ENCODE assay signal across 12 cellular contexts in genomic region chr7:132930881-132931280, GRCh38.
DNase-seq lines count a peak whose midpoint lies in the region; TF ChIP-seq lines count a peak whose summit lies in the region.
"Had no signal": no experiment of that assay in that cellular context is flagged by ENCODE, and none has a peak within 500 bp of the region (broad histone marks: within the 10 kb centered on the region; RNA-seq: fewer than 3 reads in every experiment).

No MANE protein-coding gene starts in this region.

- no peak for TF ChIP-seq POLR2A in spleen (IDR thresholded peaks at IDR 0.05)

- no peak overlapping the region for H3K27ac ChIP-seq in osteoblast (ENCODE audit: low read depth, low read length)
- H3K27ac ChIP-seq in spleen, result no peak overlapping the region
- H3K27ac ChIP-seq: thyroid gland had no signal

- no peaks in the 10 kb centered on the region for H3K9me3 ChIP-seq in NT2/D1 (ENCODE audit: insufficient read depth, low read length)
- no peaks in the 10 kb centered on the region for H3K9me3 ChIP-seq in osteoblast (ENCODE audit: low read depth, low read length)
- H3K9me3 ChIP-seq in spleen, result peaks cover 0 to 6% (median 4%) of the 10 kb centered on the region in 8 donors
- H3K9me3 ChIP-seq: thyroid gland had no signal

- H4K20me1 ChIP-seq in osteoblast (ENCODE audit: insufficient read depth, low read length), result peaks cover 8% of the 10 kb centered on the region

- WGBS in spleen, 5 donors, result 82 to 92% (median 84%) methylated on average over 4 of the region's 4 CpGs

- H3K27me3 ChIP-seq in NT2/D1 (ENCODE audit: insufficient read depth, insufficient read length) (no peaks in the 10 kb centered on the region), osteoblast (ENCODE audit: insufficient read depth, low read length) (no peaks in the 10 kb centered on the region), spleen (replicated peaks in 1 of 7) (no peaks in the 10 kb centered on the region)
- H3K27me3 ChIP-seq: thyroid gland had no signal

- TF ChIP-seq CTCF in GM12873 (IDR thresholded peaks at IDR 0.05; ENCODE audit: insufficient read depth, low read depth, low read length, missing control alignments) (peak; percentile 18), epithelial cell of esophagus (IDR thresholded peaks at IDR 0.05; ENCODE audit: insufficient read depth, low read depth, low read length, missing control alignments) (peak; percentile 35), osteoblast (IDR thresholded peaks at IDR 0.05; ENCODE audit: extremely low read depth, low read depth, low read length) (peak; percentile 54), spleen (IDR thresholded peaks at IDR 0.05 in 8 of 11, conservative IDR thresholded peaks at IDR 0.05 in 3 of 11) (peak in 1 of 11 experiments; percentile 15)

- no peak overlapping the region for H3K9ac ChIP-seq in NT2/D1 (ENCODE audit: insufficient read length, low read depth)

- peaks cover under 1% of the 10 kb centered on the region for H3K79me2 ChIP-seq in osteoblast (ENCODE audit: insufficient read depth, low read length)

- DNase-seq in NT2/D1 (ENCODE audit: low read depth, low spot score), result peak; percentile 9
- DNase-seq in epithelial cell of esophagus (ENCODE audit: low read depth), result peak; percentile 27
- DNase-seq in osteoblast (ENCODE audit: insufficient read length, low spot score, missing footprints), result no peak
- DNase-seq in stimulated activated naive CD4-positive, alpha-beta T cell treated with Interleukin-2 at 50 U/mL for 16 hours (lab: John Stamatoyannopoulos, UW), result no peak
- DNase-seq in mucosa of gallbladder (ENCODE audit: low spot score), result no peak
- no peak for DNase-seq in activated naive CD4-positive, alpha-beta T cell treated with anti-CD3 and anti-CD28 coated beads, Interleukin-2, amount 50 U/mL, for 16 hours
- DNase-seq in spleen, result no peak
- DNase-seq: activated naive CD8-positive, alpha-beta T cell treated with anti-CD3 and anti-CD28 coated beads, Interleukin-2, amount 50 U/mL, for 24 hours; NCI-H1694; T-helper 17 cell had no signal

- H3K36me3 ChIP-seq in NT2/D1 (ENCODE audit: insufficient read depth, insufficient read length, low read length), result no peaks in the 10 kb centered on the region
- H3K36me3 ChIP-seq in osteoblast (ENCODE audit: insufficient read depth, low read length), result no peaks in the 10 kb centered on the region
- H3K36me3 ChIP-seq in spleen, result peaks cover 0 to 10% (median 2%) of the 10 kb centered on the region in 6 donors
- H3K36me3 ChIP-seq: thyroid gland had no signal

- H3K4me2 ChIP-seq in osteoblast (ENCODE audit: insufficient read depth, low read length), result no peak overlapping the region

- intact Hi-C loops in spleen (cut with DNase I; ENCODE audit: low total_unique reads), result no loop called here

- H3K4me3 ChIP-seq in NT2/D1 (ENCODE audit: insufficient read length, low read depth), result no peak overlapping the region
- no peak overlapping the region for H3K4me3 ChIP-seq in epithelial cell of esophagus (ENCODE audit: low read length)
- H3K4me3 ChIP-seq in osteoblast (ENCODE audit: insufficient read depth, low read length), result no peak overlapping the region
- H3K4me3 ChIP-seq in spleen, result no peak overlapping the region
- H3K4me3 ChIP-seq: thyroid gland had no signal

- no peaks in the 10 kb centered on the region for H3K4me1 ChIP-seq in NT2/D1 (ENCODE audit: insufficient read depth, insufficient read length)
- peaks cover 13% of the 10 kb centered on the region for H3K4me1 ChIP-seq in osteoblast (ENCODE audit: insufficient read depth, low read length)
- peaks cover 0 to 14% (median 0%) of the 10 kb centered on the region in 6 donors for H3K4me1 ChIP-seq in spleen
- H3K4me1 ChIP-seq: thyroid gland had no signal

- no peak overlapping the region for H2AFZ ChIP-seq in osteoblast (ENCODE audit: low read length)

Comparison
In these comparisons a context has a peak if more than half of its experiments do, and no peak if none do; other contexts are left out.
1. DNase-seq: peak in NT2/D1 (single experiment) and epithelial cell of esophagus (single experiment); none in osteoblast (single experiment), stimulated activated naive CD4-positive, alpha-beta T cell treated with Interleukin-2 at 50 U/mL for 16 hours (single experiment), mucosa of gallbladder (single experiment), activated naive CD4-positive, alpha-beta T cell treated with anti-CD3 and anti-CD28 coated beads, Interleukin-2, amount 50 U/mL, for 16 hours (single experiment) and spleen (single experiment).